In genomic region chr1:117633423-117633822, GRCh38 we compare ENCODE assay signal across 22 cellular contexts. TPM values are rescaled to one million over a fixed set of nuclear protein-coding genes. Genes with fewer than 3 reads are reported as not detected.
A peak's percentile ranks its signal among the peaks of the same experiment; 100 is the strongest.
DNase-seq lines count a peak whose midpoint lies in the region; ATAC-seq and TF ChIP-seq lines count a peak whose summit lies in the region.
"Had no signal": no experiment of that assay in that cellular context is flagged by ENCODE, and none has a peak within 500 bp of the region (broad histone marks: within the 10 kb centered on the region; RNA-seq: fewer than 3 reads in every experiment).

No MANE protein-coding gene starts in this region.

- H3K4me1 ChIP-seq in OCI-LY3 (ENCODE audit: low read length) (peaks cover 65% of the 10 kb centered on the region), gastrocnemius medialis (peaks cover 25 to 35% of the 10 kb centered on the region in 2 donors), hepatocyte (ENCODE audit: insufficient read depth) (peaks cover 17% of the 10 kb centered on the region)
- H3K4me1 ChIP-seq: esophagus muscularis mucosa had no signal

- TF ChIP-seq POLR2A in gastrocnemius medialis (IDR thresholded peaks at IDR 0.05): no peak

- no peaks in the 10 kb centered on the region for H3K9me2 ChIP-seq in hepatocyte (replicated peaks; ENCODE audit: insufficient read depth)

- ATAC-seq in HG03280 (IDR thresholded peaks at IDR 0.05; ENCODE audit: unreplicated experiment) (peak; percentile 34), gastrocnemius medialis (peak; percentile 56 to 72), GM19023 (IDR thresholded peaks at IDR 0.05; ENCODE audit: unreplicated experiment) (no peak)
- ATAC-seq: heart left ventricle had no signal

- H2AFZ ChIP-seq in OCI-LY3 (ENCODE audit: low read depth, low read length) (no peak overlapping the region), hepatocyte (no peak overlapping the region)

- no peaks in the 10 kb centered on the region for H3K9me3 ChIP-seq in OCI-LY3 (ENCODE audit: insufficient read depth, low read length)
- H3K9me3 ChIP-seq in gastrocnemius medialis: no peaks in the 10 kb centered on the region
- H3K9me3 ChIP-seq in hepatocyte (ENCODE audit: low read depth): no peaks in the 10 kb centered on the region
- H3K9me3 ChIP-seq: BLaER1 treated with 17β-estradiol and CSF1 and Interleukin-3, amounts not matched to agents 10 nM and 100 nM; esophagus muscularis mucosa; heart left ventricle had no signal

- H3K4me3 ChIP-seq in OCI-LY3 (ENCODE audit: low read length): no peak overlapping the region; the same call in 1 of the 2 replicates
- no peak overlapping the region for H3K4me3 ChIP-seq in gastrocnemius medialis
- H3K4me3 ChIP-seq in hepatocyte: no peak overlapping the region
- H3K4me3 ChIP-seq: BLaER1 treated with 17β-estradiol and CSF1 and Interleukin-3, amounts not matched to agents 10 nM and 100 nM; dorsolateral prefrontal cortex; esophagus muscularis mucosa; heart left ventricle; skin epidermis had no signal

- DNase-seq in islet precursor cell (peak; percentile 29), gastrocnemius medialis (peak; percentile 54 to 81), ureter (ENCODE audit: low spot score) (no peak), hepatocyte (ENCODE audit: low spot score) (no peak)
- DNase-seq in effector CD8-positive, alpha-beta T cell (lab: John Stamatoyannopoulos, UW): no peak
- DNase-seq: activated CD4-positive, alpha-beta T cell treated with anti-CD3 and anti-CD28 coated beads for 4 hours; activated naive CD8-positive, alpha-beta T cell treated with anti-CD3 and anti-CD28 coated beads for 36 hours; DMS153; dorsolateral prefrontal cortex; heart left ventricle; HFFc6; NCI-H1105 treated with DMSO at 0.1 percent for 48 hours; NK-92 treated with Interleukin-12 subunit alpha and Interleukin-12 subunit beta, amount 100 ng/mL, for 24 hours; SIG-M5; stimulated activated naive CD4-positive, alpha-beta T cell treated with Interleukin-2 at 50 U/mL for 16 hours; T1000 had no signal

- H3K4me2 ChIP-seq in OCI-LY3 (ENCODE audit: low read length): peak overlapping the region; percentile 61
- H3K4me2 ChIP-seq in hepatocyte: no peak overlapping the region
- H3K4me2 ChIP-seq: BLaER1 treated with 17β-estradiol and CSF1 and Interleukin-3, amounts not matched to agents 10 nM and 100 nM had no signal

- in situ Hi-C loops in gastrocnemius medialis (cut with MboI; ENCODE audit: low sequenced_read_pairs in 4 of 4): no loop called here

- H3K27me3 ChIP-seq in OCI-LY3 (ENCODE audit: low read depth, low read length) (peaks cover 7% of the 10 kb centered on the region), gastrocnemius medialis (no peaks in the 10 kb centered on the region), hepatocyte (no peaks in the 10 kb centered on the region)
- H3K27me3 ChIP-seq: BLaER1 treated with 17β-estradiol and CSF1 and Interleukin-3, amounts not matched to agents 10 nM and 100 nM; esophagus muscularis mucosa; heart left ventricle had no signal

- intact Hi-C loops in gastrocnemius medialis (cut with DNase I; ENCODE audit: low total_unique reads): no loop called here

- H3K79me2 ChIP-seq in OCI-LY3 (ENCODE audit: low read length) (no peaks in the 10 kb centered on the region), hepatocyte (no peaks in the 10 kb centered on the region)

- WGBS in hepatocyte (ENCODE audit: low lambda C conversion rate, missing lambda C conversion rate): 83% methylated on average over 7 of the region's 7 CpGs

- H4K20me1 ChIP-seq in OCI-LY3 (ENCODE audit: insufficient read depth, low read length): no peaks in the 10 kb centered on the region
- no peaks in the 10 kb centered on the region for H4K20me1 ChIP-seq in hepatocyte (ENCODE audit: insufficient read depth, poor library complexity, severe bottlenecking)
- H4K20me1 ChIP-seq: BLaER1 treated with 17β-estradiol and CSF1 and Interleukin-3, amounts not matched to agents 10 nM and 100 nM had no signal

- H3K27ac ChIP-seq in OCI-LY3 (ENCODE audit: low read length) (no peak overlapping the region), gastrocnemius medialis (peak overlapping the region; percentile 63 to 81 (median 73)), hepatocyte (no peak overlapping the region)
- H3K27ac ChIP-seq: BLaER1 treated with 17β-estradiol and CSF1 and Interleukin-3, amounts not matched to agents 10 nM and 100 nM; dorsolateral prefrontal cortex; esophagus muscularis mucosa; heart left ventricle had no signal

- TF ChIP-seq CTCF in OCI-LY3 (IDR thresholded peaks at IDR 0.05; ENCODE audit: low read depth, low read length): no peak
- TF ChIP-seq CTCF in gastrocnemius medialis (IDR thresholded peaks at IDR 0.05 in 4 of 5, conservative IDR thresholded peaks at IDR 0.05 in 1 of 5): no peak
- TF ChIP-seq CTCF in hepatocyte (IDR thresholded peaks at IDR 0.05; ENCODE audit: poor library complexity): no peak

- H3K9ac ChIP-seq in OCI-LY3 (ENCODE audit: low read length): no peak overlapping the region
- H3K9ac ChIP-seq: BLaER1 treated with 17β-estradiol and CSF1 and Interleukin-3, amounts not matched to agents 10 nM and 100 nM had no signal

- H3K36me3 ChIP-seq in OCI-LY3 (replicated peaks; ENCODE audit: low read depth, low read length): no peaks in the 10 kb centered on the region
- H3K36me3 ChIP-seq in gastrocnemius medialis: no peaks in the 10 kb centered on the region
- H3K36me3 ChIP-seq in hepatocyte (replicated peaks; ENCODE audit: insufficient read depth, low read depth): no peaks in the 10 kb centered on the region
- H3K36me3 ChIP-seq: BLaER1 treated with 17β-estradiol and CSF1 and Interleukin-3, amounts not matched to agents 10 nM and 100 nM; esophagus muscularis mucosa; heart left ventricle had no signal

RNA-seq across cellular contexts. Expression of gene TENT5C, which starts 27.6 kb away (rescaled TPM):
- total RNA-seq in gastrocnemius medialis: 10 to 100 TPM in 1 of 4 donors, 1 to 10 TPM in 3; 2.3 to 21.8 (median 6.4) TPM
- total RNA-seq in ureter: 9.8 TPM
- total RNA-seq in hepatocyte: 4.1 and 5.5 TPM in 2 replicates
- polyA plus RNA-seq in hepatocyte: 2.4 and 2.5 TPM in 2 replicates

Comparison
In these comparisons a context has a peak if more than half of its experiments do, and no peak if none do; other contexts are left out.
1. H3K27ac ChIP-seq: peak in gastrocnemius medialis (4 of 4); none in OCI-LY3 (single experiment) and hepatocyte (single experiment).
2. DNase-seq: peak in islet precursor cell (single experiment) and gastrocnemius medialis (2 of 2); none in effector CD8-positive, alpha-beta T cell (single experiment), ureter (single experiment) and hepatocyte (single experiment).